In the genomic region with DNA sequence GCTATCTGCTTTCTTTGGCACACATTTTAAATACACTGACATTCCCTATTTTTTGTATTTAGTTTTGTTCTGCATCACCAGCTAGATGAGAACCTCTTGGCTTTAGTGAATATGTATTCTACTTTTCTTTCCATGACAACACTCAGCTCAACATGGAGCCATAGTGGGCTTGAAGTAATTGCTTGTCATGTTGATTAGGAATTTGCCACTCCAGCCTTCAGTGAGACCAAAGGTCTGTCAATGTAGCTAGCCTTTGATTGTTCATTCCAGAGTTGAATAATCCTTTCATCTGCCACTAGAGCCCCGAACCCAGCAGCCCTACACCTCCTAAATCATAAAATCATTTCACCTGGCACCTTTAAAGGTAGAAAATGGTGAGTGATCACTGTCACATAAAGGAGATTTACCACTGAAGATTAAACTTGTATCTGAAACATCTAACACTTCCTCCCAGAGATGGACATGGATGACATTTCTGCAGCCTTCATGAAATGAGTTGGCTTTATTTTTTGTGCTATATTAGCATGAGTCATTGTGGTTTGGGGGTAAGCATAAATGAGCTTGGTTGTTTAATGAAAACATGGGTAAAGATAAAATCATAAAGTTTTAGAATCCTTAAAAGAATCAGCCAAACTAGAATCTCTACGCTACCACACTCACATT, we compare ENCODE assay signal across 9 cellular contexts. TPM values are rescaled to one million over a fixed set of nuclear protein-coding genes. Genes with fewer than 3 reads are reported as not detected.
DNase-seq lines count a peak whose midpoint lies in the region; ATAC-seq and TF ChIP-seq lines count a peak whose summit lies in the region.
"Had no signal": no experiment of that assay in that cellular context is flagged by ENCODE, and none has a peak within 500 bp of the region (broad histone marks: within the 10 kb centered on the region; RNA-seq: fewer than 3 reads in every experiment).

No MANE protein-coding gene starts in this region.

- H3K27ac Mint-ChIP-seq in activated CD8-positive, alpha-beta memory T cell treated with anti-CD3 and anti-CD28 coated beads, Interleukin-2, amount 10 ng/mL, durations not matched to agents 7 days and 5 days: peak overlapping the region; percentile 76
- H3K27ac Mint-ChIP-seq in endodermal cell: peak overlapping the region; percentile 27
- peak overlapping the region; percentile 81 for H3K27ac Mint-ChIP-seq in stimulated activated memory B cell treated with anti-CD40 and anti-IgM and Interleukin-4, amounts not matched to agents 10 μg/mL and 1 μg/mL and 100 μg/mL, for 72 hours

- ATAC-seq in activated CD8-positive, alpha-beta memory T cell treated with anti-CD3 and anti-CD28 coated beads, Interleukin-2, amount 10 ng/mL, durations not matched to agents 7 days and 5 days: peak; percentile 61
- ATAC-seq in SK-N-SH treated with all-trans-retinoic acid at 6 μM for 48 hours (peak; percentile 51; the same call in 1 of the 3 replicates), GM19035 (IDR thresholded peaks at IDR 0.05; ENCODE audit: unreplicated experiment) (no peak)
- peak; percentile 65 for ATAC-seq in stimulated activated memory B cell treated with anti-CD40 and anti-IgM and Interleukin-4, amounts not matched to agents 10 μg/mL and 1 μg/mL and 100 μg/mL, for 72 hours

- in situ Hi-C loops in GM13977 (cut with MboI; ENCODE audit: low pct_unique_long_range_greater_than_20kb, low sequenced_read_pairs, unreplicated experiment): no loop called here

- peak overlapping the region; percentile 13 for H3K4me3 Mint-ChIP-seq in activated CD8-positive, alpha-beta memory T cell treated with anti-CD3 and anti-CD28 coated beads, Interleukin-2, amount 10 ng/mL, durations not matched to agents 7 days and 5 days
- H3K4me3 Mint-ChIP-seq in endodermal cell: no peak overlapping the region
- no peak overlapping the region for H3K4me3 Mint-ChIP-seq in stimulated activated memory B cell treated with anti-CD40 and anti-IgM and Interleukin-4, amounts not matched to agents 10 μg/mL and 1 μg/mL and 100 μg/mL, for 72 hours

- CTCF ChIA-PET in activated CD8-positive, alpha-beta memory T cell treated with anti-CD3 and anti-CD28 coated beads, Interleukin-2, amount 10 ng/mL, durations not matched to agents 7 days and 5 days (lab: Charles Lee): interaction anchor here (0.7 to 1.9 kb wide), 10 partner anchors 10 to 1033 kb away, joined by 3 to 10 read pairs (median 4); no protein-coding TSS in a partner anchor

- H3K36me3 Mint-ChIP-seq in activated CD8-positive, alpha-beta memory T cell treated with anti-CD3 and anti-CD28 coated beads, Interleukin-2, amount 10 ng/mL, durations not matched to agents 7 days and 5 days: peaks cover 71% of the 10 kb centered on the region
- H3K36me3 Mint-ChIP-seq in endodermal cell (ENCODE audit: low read depth): peaks cover 80% of the 10 kb centered on the region
- H3K36me3 Mint-ChIP-seq in stimulated activated memory B cell treated with anti-CD40 and anti-IgM and Interleukin-4, amounts not matched to agents 10 μg/mL and 1 μg/mL and 100 μg/mL, for 72 hours: peaks cover 71% of the 10 kb centered on the region

- H3K4me3 ChIP-seq in endodermal cell (ENCODE audit: low read length) (no peak overlapping the region), uterus (no peak overlapping the region)
- H3K4me3 ChIP-seq: ovary had no signal

- H3K9ac ChIP-seq in endodermal cell (ENCODE audit: extremely low read depth, low read length, poor library complexity, severe bottlenecking): no peak overlapping the region

- TF ChIP-seq POLR2A in uterus (IDR thresholded peaks at IDR 0.05): no peak

- DNase-seq in activated CD8-positive, alpha-beta memory T cell treated with anti-CD3 and anti-CD28 coated beads, Interleukin-2, amount 10 ng/mL, durations not matched to agents 7 days and 5 days: no peak
- no peak for DNase-seq in activated CD8-positive, alpha-beta memory T cell treated with anti-CD3 and anti-CD28 coated beads for 24 hours
- DNase-seq in endodermal cell (peak; percentile 60), GM13977 (ENCODE audit: low spot score) (no peak), uterus (no peak)
- DNase-seq: ovary had no signal

- no peak for TF ChIP-seq CTCF in endodermal cell (conservative IDR thresholded peaks at IDR 0.05)
- TF ChIP-seq CTCF in GM13977 (IDR thresholded peaks at IDR 0.05; ENCODE audit: extremely low read depth, insufficient read depth, missing control alignments): no peak
- no peak for TF ChIP-seq CTCF in uterus (IDR thresholded peaks at IDR 0.05)

- H3K4me1 ChIP-seq in endodermal cell (ENCODE audit: control insufficient read depth, insufficient read depth, low read length): no peaks in the 10 kb centered on the region
- H3K4me1 ChIP-seq in uterus: no peaks in the 10 kb centered on the region

- intact Hi-C loops in uterus (cut with DNase I; ENCODE audit: low total_unique reads): no loop called here

- H3K27me3 Mint-ChIP-seq in activated CD8-positive, alpha-beta memory T cell treated with anti-CD3 and anti-CD28 coated beads, Interleukin-2, amount 10 ng/mL, durations not matched to agents 7 days and 5 days: no peaks in the 10 kb centered on the region
- no peaks in the 10 kb centered on the region for H3K27me3 Mint-ChIP-seq in endodermal cell (ENCODE audit: insufficient read depth)
- H3K27me3 Mint-ChIP-seq in stimulated activated memory B cell treated with anti-CD40 and anti-IgM and Interleukin-4, amounts not matched to agents 10 μg/mL and 1 μg/mL and 100 μg/mL, for 72 hours: no peaks in the 10 kb centered on the region

- H3K36me3 ChIP-seq in endodermal cell (ENCODE audit: control insufficient read depth, insufficient read depth, low read length): peaks cover 99% of the 10 kb centered on the region
- no peaks in the 10 kb centered on the region for H3K36me3 ChIP-seq in uterus
- H3K36me3 ChIP-seq: ovary had no signal

- H3K9me3 Mint-ChIP-seq in activated CD8-positive, alpha-beta memory T cell treated with anti-CD3 and anti-CD28 coated beads, Interleukin-2, amount 10 ng/mL, durations not matched to agents 7 days and 5 days (ENCODE audit: low read depth): no peaks in the 10 kb centered on the region
- H3K9me3 Mint-ChIP-seq in endodermal cell: no peaks in the 10 kb centered on the region
- H3K9me3 Mint-ChIP-seq in stimulated activated memory B cell treated with anti-CD40 and anti-IgM and Interleukin-4, amounts not matched to agents 10 μg/mL and 1 μg/mL and 100 μg/mL, for 72 hours: no peaks in the 10 kb centered on the region

- H3K9me3 ChIP-seq in endodermal cell (ENCODE audit: control insufficient read depth, low read length): no peaks in the 10 kb centered on the region
- H3K9me3 ChIP-seq in uterus: no peaks in the 10 kb centered on the region
- H3K9me3 ChIP-seq: ovary had no signal

- H3K27ac ChIP-seq in endodermal cell (ENCODE audit: low read depth, low read length): no peak overlapping the region
- H3K27ac ChIP-seq in uterus: no peak overlapping the region
- H3K27ac ChIP-seq: ovary had no signal

- H3K27me3 ChIP-seq in endodermal cell (ENCODE audit: control insufficient read depth, insufficient read depth, low read length, poor library complexity, severe bottlenecking) (no peaks in the 10 kb centered on the region), uterus (no peaks in the 10 kb centered on the region)
- H3K27me3 ChIP-seq: ovary had no signal

- 81% methylated on average over 2 of the region's 2 CpGs; no CpG with 5 or more reads in 1 of the 2 experiments for WGBS in endodermal cell (ENCODE audit: insufficient coverage in 1 of 2, insufficient read length in 1 of 2), 2 experiments

- H3K4me1 Mint-ChIP-seq in activated CD8-positive, alpha-beta memory T cell treated with anti-CD3 and anti-CD28 coated beads, Interleukin-2, amount 10 ng/mL, durations not matched to agents 7 days and 5 days: peaks cover 58% of the 10 kb centered on the region
- H3K4me1 Mint-ChIP-seq in endodermal cell: peaks cover 6% of the 10 kb centered on the region
- H3K4me1 Mint-ChIP-seq in stimulated activated memory B cell treated with anti-CD40 and anti-IgM and Interleukin-4, amounts not matched to agents 10 μg/mL and 1 μg/mL and 100 μg/mL, for 72 hours: peaks cover 31% of the 10 kb centered on the region

TF ChIP-seq in SK-N-SH treated with all-trans-retinoic acid at 6 μM for 48 hours, 23 proteins besides CTCF, POLR2A, EP300 and RAD21 (continues in another document):
- TF ChIP-seq, protein P1, sequence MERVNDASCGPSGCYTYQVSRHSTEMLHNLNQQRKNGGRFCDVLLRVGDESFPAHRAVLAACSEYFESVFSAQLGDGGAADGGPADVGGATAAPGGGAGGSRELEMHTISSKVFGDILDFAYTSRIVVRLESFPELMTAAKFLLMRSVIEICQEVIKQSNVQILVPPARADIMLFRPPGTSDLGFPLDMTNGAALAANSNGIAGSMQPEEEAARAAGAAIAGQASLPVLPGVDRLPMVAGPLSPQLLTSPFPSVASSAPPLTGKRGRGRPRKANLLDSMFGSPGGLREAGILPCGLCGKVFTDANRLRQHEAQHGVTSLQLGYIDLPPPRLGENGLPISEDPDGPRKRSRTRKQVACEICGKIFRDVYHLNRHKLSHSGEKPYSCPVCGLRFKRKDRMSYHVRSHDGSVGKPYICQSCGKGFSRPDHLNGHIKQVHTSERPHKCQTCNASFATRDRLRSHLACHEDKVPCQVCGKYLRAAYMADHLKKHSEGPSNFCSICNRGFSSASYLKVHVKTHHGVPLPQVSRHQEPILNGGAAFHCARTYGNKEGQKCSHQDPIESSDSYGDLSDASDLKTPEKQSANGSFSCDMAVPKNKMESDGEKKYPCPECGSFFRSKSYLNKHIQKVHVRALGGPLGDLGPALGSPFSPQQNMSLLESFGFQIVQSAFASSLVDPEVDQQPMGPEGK (CRISPR knock-in tag; IDR thresholded peaks at IDR 0.05; ENCODE audit: borderline replicate concordance): no peak

RNA-seq across cellular contexts. Expression of a gene that starts 29.2 kb away (rescaled TPM):
- total RNA-seq in activated CD8-positive, alpha-beta memory T cell treated with anti-CD3 and anti-CD28 coated beads, Interleukin-2, amount 10 ng/mL, durations not matched to agents 7 days and 5 days: 1 to 10 TPM; 8.1 to 9.3 TPM
- 10 to 100 TPM; 21.9 to 27.9 TPM for total RNA-seq in endodermal cell
- polyA plus RNA-seq in endodermal cell (2013, experiment 1 of 2): 18.7 TPM
- polyA plus RNA-seq in endodermal cell (2013, experiment 2 of 2): 18.8 TPM
- 10 to 100 TPM; 22.4 to 54.6 (median 43.0) TPM for total RNA-seq in uterus

RNA-seq across cellular contexts. Expression of a gene that starts 52.8 kb away (rescaled TPM):
- total RNA-seq in activated CD8-positive, alpha-beta memory T cell treated with anti-CD3 and anti-CD28 coated beads, Interleukin-2, amount 10 ng/mL, durations not matched to agents 7 days and 5 days: 100 to 1,000 TPM; 112 to 116 TPM
- 100 to 1,000 TPM; 188 to 192 TPM for total RNA-seq in endodermal cell
- 158 TPM for polyA plus RNA-seq in endodermal cell (2013, experiment 1 of 2)
- 144 TPM for polyA plus RNA-seq in endodermal cell (2013, experiment 2 of 2)
- 100 to 1,000 TPM in 3 of 4 donors, 10 to 100 TPM in 1; 57.1 to 161 (median 119) TPM for total RNA-seq in uterus

Comparison
In these comparisons a context has a peak if more than half of its experiments do, and no peak if none do; other contexts are left out.
1. H3K27ac Mint-ChIP-seq: peak in every context shown above with its lines; median percentile 81 in stimulated activated memory B cell treated with anti-CD40 and anti-IgM and Interleukin-4, amounts not matched to agents 10 μg/mL and 1 μg/mL and 100 μg/mL, for 72 hours; 76 in activated CD8-positive, alpha-beta memory T cell treated with anti-CD3 and anti-CD28 coated beads, Interleukin-2, amount 10 ng/mL, durations not matched to agents 7 days and 5 days; 27 in endodermal cell.